ENCODE assay signal across 10 cellular contexts in the genomic region with DNA sequence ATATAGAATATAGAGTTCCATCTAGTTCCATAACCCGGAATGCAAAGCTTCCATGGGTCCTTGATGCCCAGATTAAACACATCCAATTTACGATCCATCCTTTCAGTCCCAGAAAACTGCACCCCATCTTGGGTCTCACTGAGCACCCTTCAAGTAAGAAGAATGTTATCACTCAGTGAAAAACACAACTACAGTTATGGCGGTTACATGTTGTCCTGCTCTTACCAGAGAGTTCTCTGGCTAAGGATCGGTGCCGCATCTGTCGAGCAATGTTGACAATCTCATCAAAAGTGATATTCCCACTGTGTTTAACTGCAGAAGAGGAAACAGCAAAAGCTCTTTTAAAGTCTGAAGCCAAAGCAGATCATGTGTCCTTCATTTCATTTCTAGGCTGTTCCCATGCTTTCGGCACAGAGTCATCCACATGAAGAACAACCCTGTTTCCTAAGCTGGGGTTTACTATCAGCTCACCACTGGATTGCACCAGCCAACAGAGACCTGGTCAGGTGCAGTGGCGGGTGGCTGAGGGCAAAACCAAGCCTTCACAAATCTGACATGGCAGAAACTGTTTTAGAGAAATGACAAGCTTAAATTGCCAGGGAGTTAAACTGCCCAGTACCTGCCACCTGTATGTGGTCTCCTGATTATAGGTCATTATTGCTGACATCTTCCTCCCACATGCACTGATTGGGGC. TPM values are rescaled to one million over a fixed set of nuclear protein-coding genes. Genes with fewer than 3 reads are reported as not detected.
DNase-seq lines count a peak whose midpoint lies in the region; ATAC-seq, FAIRE-seq and TF ChIP-seq lines count a peak whose summit lies in the region.
"Had no signal": no experiment of that assay in that cellular context is flagged by ENCODE, and none has a peak within 500 bp of the region (broad histone marks: within the 10 kb centered on the region; RNA-seq: fewer than 3 reads in every experiment).

No MANE protein-coding gene starts in this region.

- H3K27me3 ChIP-seq in DOHH2 (ENCODE audit: control insufficient read depth, low read length) = no peaks in the 10 kb centered on the region
- H3K27me3 ChIP-seq in MM.1S (replicated peaks; ENCODE audit: insufficient read depth, low read length) = no peaks in the 10 kb centered on the region
- H3K27me3 ChIP-seq: thyroid gland had no signal

- H3K4me3 ChIP-seq in DOHH2 (ENCODE audit: low read length) (peak overlapping the region; percentile 98), MM.1S (ENCODE audit: low read length) (no peak overlapping the region)
- H3K4me3 ChIP-seq: thyroid gland had no signal

- H3K4me1 Mint-ChIP-seq in brain = peaks cover 44% of the 10 kb centered on the region
- peaks cover 57 to 58% of the 10 kb centered on the region in 2 donors for H3K4me1 Mint-ChIP-seq in natural killer cell treated with Interleukin-12 subunit alpha and Interleukin-12 subunit beta and Interleukin-15 and Interleukin-18, amount 100 ng/mL, for 72 hours (ENCODE audit: low read depth in 2 of 2)

- H3K9me3 ChIP-seq in DOHH2 (ENCODE audit: control insufficient read depth, insufficient read depth, low read length) (no peaks in the 10 kb centered on the region), MM.1S (replicated peaks; ENCODE audit: insufficient read depth, low read length) (no peaks in the 10 kb centered on the region)
- H3K9me3 ChIP-seq: thyroid gland had no signal

- H2AFZ ChIP-seq in MM.1S (ENCODE audit: low read length) = no peak overlapping the region

- H3K4me1 ChIP-seq in DOHH2 (ENCODE audit: control insufficient read depth, low read length) = peaks cover 29% of the 10 kb centered on the region
- peaks cover 12% of the 10 kb centered on the region for H3K4me1 ChIP-seq in MM.1S (ENCODE audit: low read length)

- peak overlapping the region; percentile 44 to 98 (median 76) for H3K27ac Mint-ChIP-seq in brain
- peak overlapping the region; percentile 93 to 94 for H3K27ac Mint-ChIP-seq in natural killer cell treated with Interleukin-12 subunit alpha and Interleukin-12 subunit beta and Interleukin-15 and Interleukin-18, amount 100 ng/mL, for 72 hours

- no peaks in the 10 kb centered on the region for H3K9me2 ChIP-seq in DOHH2 (replicated peaks; ENCODE audit: control insufficient read depth, low read length)
- no peaks in the 10 kb centered on the region for H3K9me2 ChIP-seq in MM.1S (replicated peaks; ENCODE audit: insufficient read depth, low read length)

- FAIRE-seq in frontal cortex (lab: Jason Lieb, UNC) = no peak

- H4K20me1 ChIP-seq in DOHH2 (ENCODE audit: control insufficient read depth, insufficient read depth, low read depth, low read length) (peaks cover 22% of the 10 kb centered on the region), MM.1S (ENCODE audit: insufficient read depth, low read length) (peaks cover 39% of the 10 kb centered on the region)

- TF ChIP-seq CTCF in DOHH2 (IDR thresholded peaks at IDR 0.05; ENCODE audit: low read depth, low read length, poor library complexity, severe bottlenecking) (no peak), MM.1S (IDR thresholded peaks at IDR 0.05; ENCODE audit: low read length) (no peak), brain (conservative IDR thresholded peaks at IDR 0.05) (no peak)

- no peak for ATAC-seq in natural killer cell treated with Interleukin-12 subunit alpha and Interleukin-12 subunit beta and Interleukin-15 and Interleukin-18, amount 100 ng/mL, for 72 hours
- ATAC-seq in GM21619 (IDR thresholded peaks at IDR 0.05; ENCODE audit: unreplicated experiment) = no peak

- H3K36me3 Mint-ChIP-seq in brain = peaks cover 67% of the 10 kb centered on the region
- H3K36me3 Mint-ChIP-seq in natural killer cell treated with Interleukin-12 subunit alpha and Interleukin-12 subunit beta and Interleukin-15 and Interleukin-18, amount 100 ng/mL, for 72 hours = peaks cover 58% of the 10 kb centered on the region

- no peak overlapping the region for H3K9ac ChIP-seq in MM.1S (ENCODE audit: low read length)

- H3K79me2 ChIP-seq in DOHH2 (ENCODE audit: control insufficient read depth, low read length) (peaks cover 51% of the 10 kb centered on the region), MM.1S (ENCODE audit: low read length) (peaks cover 47% of the 10 kb centered on the region)

- H3K27ac ChIP-seq in DOHH2 (ENCODE audit: low read depth, low read length) = peak overlapping the region; percentile 93; the same call in 1 of the 2 replicates
- H3K27ac ChIP-seq in MM.1S (ENCODE audit: low read length) = peak overlapping the region; percentile 83; the same call in 1 of the 2 replicates

- DNase-seq in MM.1S (no peak), activated gamma-delta T cell treated with Interleukin-2 at 50 U/mL for 16 hours (no peak), frontal cortex (ENCODE audit: low spot score in 2 of 2) (no peak), cerebellum (ENCODE audit: low spot score) (no peak)
- DNase-seq in natural killer cell treated with Interleukin-12 subunit alpha and Interleukin-12 subunit beta and Interleukin-15 and Interleukin-18, amount 100 ng/mL, for 72 hours (ENCODE audit: low spot score) = no peak
- DNase-seq: effector CD8-positive, alpha-beta T cell; thyroid gland had no signal

- peaks cover 72% of the 10 kb centered on the region for H3F3A ChIP-seq in DOHH2 (ENCODE audit: control insufficient read depth, insufficient read depth)
- H3F3A ChIP-seq in MM.1S (ENCODE audit: insufficient read depth, low read length) = peaks cover 72% of the 10 kb centered on the region

- H3K4me3 Mint-ChIP-seq in brain = peak overlapping the region; percentile 81 to 98 (median 96)
- peak overlapping the region; percentile 91 for H3K4me3 Mint-ChIP-seq in natural killer cell treated with Interleukin-12 subunit alpha and Interleukin-12 subunit beta and Interleukin-15 and Interleukin-18, amount 100 ng/mL, for 72 hours

- H3K36me3 ChIP-seq in DOHH2 (ENCODE audit: control insufficient read depth, low read length) = peaks cover 78% of the 10 kb centered on the region
- H3K36me3 ChIP-seq in MM.1S (replicated peaks; ENCODE audit: insufficient read depth, low read length) = peaks cover 21% of the 10 kb centered on the region

- H3K4me2 ChIP-seq in DOHH2 (ENCODE audit: low read length) (peak overlapping the region; percentile 97), MM.1S (ENCODE audit: low read depth, low read length) (peak overlapping the region; percentile 99; the same call in 1 of the 2 replicates)

- peaks cover 0 to 3% (median 0%) of the 10 kb centered on the region in 5 experiments for H3K9me3 Mint-ChIP-seq in brain
- no peaks in the 10 kb centered on the region for H3K9me3 Mint-ChIP-seq in natural killer cell treated with Interleukin-12 subunit alpha and Interleukin-12 subunit beta and Interleukin-15 and Interleukin-18, amount 100 ng/mL, for 72 hours

- peaks cover 10% of the 10 kb centered on the region for H3K27me3 Mint-ChIP-seq in brain
- no peaks in the 10 kb centered on the region for H3K27me3 Mint-ChIP-seq in natural killer cell treated with Interleukin-12 subunit alpha and Interleukin-12 subunit beta and Interleukin-15 and Interleukin-18, amount 100 ng/mL, for 72 hours

RNA-seq across cellular contexts. Expression of a gene that starts 2.9 kb away (rescaled TPM):
- polyA plus RNA-seq in brain (ENCODE audit: insufficient read depth, low read depth, low replicate concordance) = 3,352 TPM
- 1,000 to 10,000 TPM in 1 of 2 donors, 100 to 1,000 TPM in 1; 698 to 1,282 TPM for total RNA-seq in natural killer cell treated with Interleukin-12 subunit alpha and Interleukin-12 subunit beta and Interleukin-15 and Interleukin-18, amount 100 ng/mL, for 72 hours
- total RNA-seq in frontal cortex (717 TPM), cerebellum (349 TPM)

RNA-seq across cellular contexts. Expression of a gene that starts 3.1 kb away (rescaled TPM):
- polyA plus RNA-seq in brain (ENCODE audit: insufficient read depth, low read depth, low replicate concordance) = 29.4 TPM
- 10 to 100 TPM; 17.5 to 34.4 TPM for total RNA-seq in natural killer cell treated with Interleukin-12 subunit alpha and Interleukin-12 subunit beta and Interleukin-15 and Interleukin-18, amount 100 ng/mL, for 72 hours
- total RNA-seq in frontal cortex (23.6 TPM), cerebellum (22.0 TPM)

RNA-seq across cellular contexts. Expression of a gene that starts 24.1 kb away (rescaled TPM):
- polyA plus RNA-seq in brain (ENCODE audit: insufficient read depth, low read depth, low replicate concordance) = 6.6 TPM
- total RNA-seq in natural killer cell treated with Interleukin-12 subunit alpha and Interleukin-12 subunit beta and Interleukin-15 and Interleukin-18, amount 100 ng/mL, for 72 hours = 10 to 100 TPM; 14.4 to 16.3 TPM
- total RNA-seq in frontal cortex (12.2 TPM), cerebellum (11.9 TPM)

RNA-seq across cellular contexts. Expression of a gene that starts 51.3 kb away (rescaled TPM):
- polyA plus RNA-seq in brain (ENCODE audit: insufficient read depth, low read depth, low replicate concordance) = 23.4 TPM
- total RNA-seq in natural killer cell treated with Interleukin-12 subunit alpha and Interleukin-12 subunit beta and Interleukin-15 and Interleukin-18, amount 100 ng/mL, for 72 hours = 10 to 100 TPM in 1 of 2 donors, 1 to 10 TPM in 1; 8.8 to 16.5 TPM
- 9.0 TPM for total RNA-seq in frontal cortex
- total RNA-seq in cerebellum = 21.3 TPM
